In the genomic region with DNA sequence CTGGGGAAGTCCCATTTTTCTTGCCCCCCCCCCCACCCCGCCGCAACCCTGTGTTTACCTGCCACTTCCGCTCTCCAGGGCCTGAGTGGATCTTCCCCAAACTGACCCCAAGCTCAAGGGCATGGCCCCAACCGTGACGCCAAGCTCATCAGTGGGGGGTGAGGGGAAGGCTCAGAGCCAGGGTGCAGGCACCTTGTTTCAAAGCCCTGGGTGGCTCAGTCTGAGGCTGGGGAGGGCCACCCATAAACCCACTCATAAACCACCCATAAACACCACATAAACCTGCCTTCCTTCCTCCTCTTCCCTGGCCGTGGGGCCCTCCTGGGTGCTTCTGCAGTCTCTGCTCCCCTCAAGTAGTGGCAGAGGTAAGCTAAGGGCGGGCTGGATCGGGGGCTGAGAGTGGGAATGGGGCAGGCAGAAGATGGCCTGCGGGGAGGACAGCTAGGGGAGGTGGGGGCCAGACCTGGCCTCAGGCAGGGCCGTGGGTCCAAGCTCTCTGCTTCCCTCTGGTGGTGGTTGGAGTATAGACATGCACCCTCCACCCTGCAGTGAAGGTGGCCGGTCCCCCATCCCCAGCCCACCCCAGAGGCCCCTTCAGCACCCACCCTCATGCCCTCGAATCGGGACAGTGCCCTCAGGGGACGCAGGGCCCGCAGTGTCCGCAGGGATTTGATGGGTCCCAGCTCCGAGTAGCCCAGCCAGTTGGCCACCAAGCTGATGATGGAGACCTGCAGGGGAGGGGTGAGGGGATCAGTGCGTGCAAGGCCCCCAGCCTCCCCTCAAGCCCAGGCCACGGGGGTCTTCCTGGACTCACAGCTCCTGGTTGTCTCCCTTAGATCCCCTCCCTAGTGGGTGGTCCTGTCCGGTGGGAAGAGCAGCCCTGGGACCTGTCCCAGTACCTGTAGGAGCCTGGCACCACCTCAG, we compare ENCODE assay signal across 8 cellular contexts. TPM values are rescaled to one million over a fixed set of nuclear protein-coding genes. Genes with fewer than 3 reads are reported as not detected.
DNase-seq lines count a peak whose midpoint lies in the region; ATAC-seq and TF ChIP-seq lines count a peak whose summit lies in the region.

No MANE protein-coding gene starts in this region.

- peaks cover 0 to 1% (median 0%) of the 10 kb centered on the region in 7 donors for H3K9me3 Mint-ChIP-seq in CD14-positive monocyte

- in situ Hi-C loops in astrocyte of the spinal cord (cut with HindIII; ENCODE audit: low sequenced_read_pairs), result no loop called here

- peak overlapping the region; percentile 52 to 77 for H3K4me3 Mint-ChIP-seq in CD14-positive monocyte

- no peak overlapping the region for H3K4me3 ChIP-seq in astrocyte of the spinal cord (ENCODE audit: low read depth, low read length)

- H3K36me3 Mint-ChIP-seq in CD14-positive monocyte, result no peaks in the 10 kb centered on the region

- peak; percentile 61 for DNase-seq in CD14-positive monocyte (ENCODE audit: low spot score)
- DNase-seq in KG1 (lab: John Stamatoyannopoulos, UW), result peak; percentile 31
- DNase-seq in T-helper 22 cell (ENCODE audit: low read depth), result peak; percentile 23
- DNase-seq in astrocyte of the spinal cord (ENCODE audit: low read depth, low spot score), result peak; percentile 7
- peak; percentile 90 for DNase-seq in iPS-NIHi7 (ENCODE audit: extremely low spot score)
- peak; percentile 60 for DNase-seq in stimulated activated CD4-positive, alpha-beta T cell treated with anti-CD3 and anti-CD28 coated beads, Interleukin-1b, Interleukin-23, amount 100 ng/mL, for 48 hours
- no peak for DNase-seq in middle frontal gyrus (ENCODE audit: extremely low spot score, low spot score)

- intact Hi-C loops in CD14-positive monocyte (cut with micrococcal nuclease), result loop anchor here in 1 of 2 donors (2.0 to 5.0 kb wide), 2 partner anchors 28 to 44 kb away; partner anchors contain the start of gene GH1

- H3K27me3 Mint-ChIP-seq in CD14-positive monocyte (ENCODE audit: low read depth in 3 of 3), result peaks cover 0 to 7% (median 4%) of the 10 kb centered on the region in 3 donors

- TF ChIP-seq CTCF in CD14-positive monocyte (IDR thresholded peaks at IDR 0.05) (peak; percentile 94), astrocyte of the spinal cord (IDR thresholded peaks at IDR 0.05; ENCODE audit: low read depth, low read length) (peak; percentile 78)

- peak overlapping the region in 3 of 7 donors; percentile 43 to 86 (median 84) for H3K27ac Mint-ChIP-seq in CD14-positive monocyte

- peaks cover 6% of the 10 kb centered on the region for H3K4me1 Mint-ChIP-seq in CD14-positive monocyte

- peak; percentile 74 for ATAC-seq in GM19395 (IDR thresholded peaks at IDR 0.05; ENCODE audit: unreplicated experiment)

RNA-seq across cellular contexts. Expression of gene CD79B, which starts 14.6 kb away (rescaled TPM):
- 10 to 100 TPM; 19.6 to 21.8 TPM for polyA plus RNA-seq in CD14-positive monocyte

RNA-seq across cellular contexts. Expression of gene SCN4A, which starts 26.0 kb away (rescaled TPM):
- not detected for polyA plus RNA-seq in CD14-positive monocyte

RNA-seq across cellular contexts. Expression of gene GH1, which starts 28.1 kb away (rescaled TPM):
- polyA plus RNA-seq in CD14-positive monocyte, result not detected

RNA-seq across cellular contexts. Expression of gene CSHL1, which starts 35.6 kb away (rescaled TPM):
- not detected for polyA plus RNA-seq in CD14-positive monocyte

RNA-seq across cellular contexts. Expression of gene CSH1, which starts 50.3 kb away (rescaled TPM):
- polyA plus RNA-seq in CD14-positive monocyte, result not detected
